In the genomic region with DNA sequence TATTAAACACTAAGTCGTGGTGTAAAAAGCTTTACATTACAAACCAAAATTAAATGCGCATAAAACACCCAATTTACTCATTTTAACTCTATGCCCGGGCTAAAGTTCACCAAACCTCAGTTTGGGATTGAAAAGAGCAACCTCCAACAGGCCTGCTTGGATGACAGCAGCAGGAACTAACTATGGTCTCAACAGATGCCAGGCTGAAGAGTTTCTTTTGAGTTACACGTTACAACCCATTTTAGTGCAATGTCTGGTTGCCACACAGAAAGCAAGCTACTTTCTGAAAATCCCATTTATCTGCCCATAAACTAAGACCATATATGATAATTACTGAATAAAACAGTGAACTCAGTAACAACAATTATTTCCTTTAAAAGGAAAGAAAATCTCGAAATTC, we compare ENCODE assay signal across 8 cellular contexts. TPM values are rescaled to one million over a fixed set of nuclear protein-coding genes. Genes with fewer than 3 reads are reported as not detected.
A peak's percentile ranks its signal among the peaks of the same experiment; 100 is the strongest.
DNase-seq lines count a peak whose midpoint lies in the region; ATAC-seq, FAIRE-seq and TF ChIP-seq lines count a peak whose summit lies in the region.

No MANE protein-coding gene starts in this region.

- H3K27me3 ChIP-seq in OCI-LY1 (ENCODE audit: insufficient read depth, low read length): no peaks in the 10 kb centered on the region
- no peaks in the 10 kb centered on the region for H3K27me3 ChIP-seq in fibroblast of lung (ENCODE audit: control insufficient read depth, insufficient read depth, low read length)
- no peaks in the 10 kb centered on the region for H3K27me3 ChIP-seq in psoas muscle (ENCODE audit: insufficient read depth in 3 of 3, low read length in 2 of 3)

- H3K9me2 ChIP-seq in OCI-LY1 (ENCODE audit: low read depth, low read length): no peaks in the 10 kb centered on the region

- no peaks in the 10 kb centered on the region for H3K79me2 ChIP-seq in OCI-LY1 (ENCODE audit: insufficient read depth, low read length)
- H3K79me2 ChIP-seq in fibroblast of lung (ENCODE audit: control insufficient read depth, insufficient read depth, low read length): no peaks in the 10 kb centered on the region

- H3K4me3 ChIP-seq in OCI-LY1 (ENCODE audit: low read depth, low read length, poor library complexity, severe bottlenecking) (peak overlapping the region; percentile 72), fibroblast of lung (replicated peaks in 1 of 4; ENCODE audit: control extremely low read depth in 1 of 4, insufficient read depth in 1 of 4, low read depth in 3 of 4, low read length in 4 of 4) (peak overlapping the region in 2 of 4 experiments; percentile 79 to 89), psoas muscle (peak overlapping the region; percentile 89)

- H3K9ac ChIP-seq in OCI-LY1 (ENCODE audit: low read length) (no peak overlapping the region; the same call in 1 of the 2 replicates), fibroblast of lung (ENCODE audit: insufficient read depth, low read length) (no peak overlapping the region)

- H3K36me3 ChIP-seq in OCI-LY1 (ENCODE audit: insufficient read depth, low read length) (peaks cover 17% of the 10 kb centered on the region; the same call in 1 of the 2 replicates), fibroblast of lung (ENCODE audit: control insufficient read depth, insufficient read depth, low read length) (no peaks in the 10 kb centered on the region), psoas muscle (ENCODE audit: insufficient read depth in 1 of 2, low read depth in 1 of 2) (peaks cover 0 to 19% of the 10 kb centered on the region in 2 donors)

- intact Hi-C loops in psoas muscle (cut with DNase I): no loop called here

- H4K20me1 ChIP-seq in OCI-LY1 (ENCODE audit: insufficient read depth, low read length): no peaks in the 10 kb centered on the region
- H4K20me1 ChIP-seq in fibroblast of lung (ENCODE audit: control insufficient read depth, extremely low read depth, insufficient read depth, low read length): no peaks in the 10 kb centered on the region

- WGBS in psoas muscle, 3 donors: 33 to 34% (median 33%) methylated on average over 5 of the region's 5 CpGs

- H2AFZ ChIP-seq in OCI-LY1 (ENCODE audit: low read length): no peak overlapping the region
- no peak overlapping the region for H2AFZ ChIP-seq in fibroblast of lung (ENCODE audit: low read length)

- no peaks in the 10 kb centered on the region for H3F3A ChIP-seq in OCI-LY1 (ENCODE audit: insufficient read depth, low read length)

- ATAC-seq in psoas muscle (no peak), GM19328 (IDR thresholded peaks at IDR 0.05; ENCODE audit: unreplicated experiment) (no peak), HG02885 (IDR thresholded peaks at IDR 0.05; ENCODE audit: poor library complexity, unreplicated experiment) (no peak)

- H3K9me3 ChIP-seq in OCI-LY1 (ENCODE audit: low read length) (no peaks in the 10 kb centered on the region), fibroblast of lung (ENCODE audit: control insufficient read depth, insufficient read depth, low read depth, low read length) (no peaks in the 10 kb centered on the region), psoas muscle (no peaks in the 10 kb centered on the region)

- DNase-seq in GM19239 (ENCODE audit: insufficient read length, low spot score) (no peak), fibroblast of lung (ENCODE audit: low read depth in 2 of 2) (peak; percentile 14 to 18), psoas muscle (no peak), GF-D8 (lab: John Stamatoyannopoulos, UW) (no peak), OCI-M1 (lab: John Stamatoyannopoulos, UW) (no peak)

- no peak overlapping the region for H3K27ac ChIP-seq in OCI-LY1 (ENCODE audit: low read depth, low read length, poor library complexity, severe bottlenecking)
- no peak overlapping the region for H3K27ac ChIP-seq in fibroblast of lung (ENCODE audit: insufficient read depth, low read length)
- peak overlapping the region; percentile 97 for H3K27ac ChIP-seq in psoas muscle

- peak; percentile 67 for FAIRE-seq in GM19239 (lab: Jason Lieb, UNC)

- TF ChIP-seq CTCF in OCI-LY1 (IDR thresholded peaks at IDR 0.05; ENCODE audit: low read length) (no peak), fibroblast of lung (conservative IDR thresholded peaks at IDR 0.05 in 1 of 2, IDR thresholded peaks at IDR 0.05 in 1 of 2; ENCODE audit: low read depth in 1 of 2, low read length in 2 of 2) (no peak), psoas muscle (IDR thresholded peaks at IDR 0.05) (no peak)

- H3K4me2 ChIP-seq in OCI-LY1 (ENCODE audit: low read length) (peak overlapping the region; percentile 79), fibroblast of lung (ENCODE audit: extremely low read depth, insufficient read depth, low read length) (no peak overlapping the region)

- H3K4me1 ChIP-seq in OCI-LY1 (ENCODE audit: insufficient read depth, low read length, severe bottlenecking): peaks cover 27% of the 10 kb centered on the region
- peaks cover 2% of the 10 kb centered on the region for H3K4me1 ChIP-seq in fibroblast of lung (ENCODE audit: control insufficient read depth, extremely low read depth, insufficient read depth, low read length)
- H3K4me1 ChIP-seq in psoas muscle: peaks cover 23% of the 10 kb centered on the region

RNA-seq across cellular contexts. Expression of gene SATB1, which starts 2.2 kb away (rescaled TPM):
- total RNA-seq in fibroblast of lung (16.2 and 18.7 TPM in 2 replicates), psoas muscle (10 to 100 TPM; 34.0 to 53.2 (median 50.7) TPM)
- polyA plus RNA-seq in fibroblast of lung (6.1 and 17.2 TPM in 2 replicates), psoas muscle (10 to 100 TPM in 2 of 3 donors, 1 to 10 TPM in 1; 6.4 to 27.8 (median 24.4) TPM)
- polyA plus RNA-seq in fibroblast of lung (2012): 2.2 and 6.5 TPM in 2 replicates
- 11.3 and 23.7 TPM in 2 replicates for polyA minus RNA-seq in fibroblast of lung (ENCODE audit: low replicate concordance)

Comparison
In these comparisons a context has a peak if more than half of its experiments do, and no peak if none do; other contexts are left out.
1. DNase-seq: peak in fibroblast of lung (2 of 2); none in GM19239 (single experiment), psoas muscle (0 of 2), GF-D8 (single experiment) and OCI-M1 (single experiment).